9 cellular contexts compared by ENCODE assay signal in genomic region chr2:183248866-183249567, GRCh38.
DNase-seq lines count a peak whose midpoint lies in the region; ATAC-seq and TF ChIP-seq lines count a peak whose summit lies in the region.
"Had no signal": no experiment of that assay in that cellular context is flagged by ENCODE, and none has a peak within 500 bp of the region (broad histone marks: within the 10 kb centered on the region; RNA-seq: fewer than 3 reads in every experiment).

No MANE protein-coding gene starts in this region.

- no peaks in the 10 kb centered on the region; the same call in 1 of the 2 replicates for H3K27me3 ChIP-seq in BJ (ENCODE audit: control insufficient read depth, insufficient read depth, low read length)
- H3K27me3 ChIP-seq in CD8-positive, alpha-beta memory T cell (ENCODE audit: insufficient read depth, low read length, poor library complexity, severe bottlenecking) = no peaks in the 10 kb centered on the region

- TF ChIP-seq POLR2A in NB4 (IDR thresholded peaks at IDR 0.05; ENCODE audit: extremely low read depth, insufficient read length) = no peak

- H3K27ac ChIP-seq in VCaP = no peak overlapping the region
- no peak overlapping the region for H3K27ac ChIP-seq in CD8-positive, alpha-beta memory T cell (ENCODE audit: low read depth, low read length)
- H3K27ac ChIP-seq: thoracic aorta had no signal

- CTCF ChIA-PET in BJ (lab: Yijun Ruan, JAX) = interaction anchor here (0.6 to 2.0 kb wide), 10 partner anchors 9 to 110 kb away, joined by 3 to 7 read pairs (median 4); no protein-coding TSS in a partner anchor
- CTCF ChIA-PET in CD8-positive, alpha-beta memory T cell (lab: Charles Lee) = no interaction called here

- no peaks in the 10 kb centered on the region for H3K9me3 ChIP-seq in CD8-positive, alpha-beta memory T cell (ENCODE audit: low read length)
- H3K9me3 ChIP-seq: thoracic aorta had no signal

- H3K36me3 Mint-ChIP-seq in CD8-positive, alpha-beta memory T cell = no peaks in the 10 kb centered on the region

- POLR2A ChIA-PET in BJ (lab: Charles Lee) = no interaction called here
- POLR2A ChIA-PET in CD8-positive, alpha-beta memory T cell (lab: Charles Lee) = no interaction called here

- no peaks in the 10 kb centered on the region for H3K36me3 ChIP-seq in BJ (ENCODE audit: control insufficient read depth, insufficient read depth, low read length)
- no peaks in the 10 kb centered on the region for H3K36me3 ChIP-seq in CD8-positive, alpha-beta memory T cell (ENCODE audit: insufficient read depth, low read length)
- H3K36me3 ChIP-seq: thoracic aorta had no signal

- H3K4me1 ChIP-seq in CD8-positive, alpha-beta memory T cell (ENCODE audit: insufficient read depth, low read length) = no peaks in the 10 kb centered on the region

- H3K9me3 Mint-ChIP-seq in CD8-positive, alpha-beta memory T cell = no peaks in the 10 kb centered on the region

- no peak overlapping the region for H3K4me3 ChIP-seq in BJ (ENCODE audit: low read depth, low read length)
- no peak overlapping the region for H3K4me3 ChIP-seq in NB4 (ENCODE audit: low read depth, low read length)
- no peak overlapping the region for H3K4me3 ChIP-seq in CD8-positive, alpha-beta memory T cell (ENCODE audit: low read length)
- H3K4me3 ChIP-seq: thoracic aorta had no signal

- TF ChIP-seq CTCF in BJ (IDR thresholded peaks at IDR 0.05; ENCODE audit: insufficient read depth, low read depth, low read length) (peak; percentile 50), NB4 (IDR thresholded peaks at IDR 0.05; ENCODE audit: low read depth, low read length) (peak; percentile 19), VCaP (conservative IDR thresholded peaks at IDR 0.05) (peak; percentile 73)

- ATAC-seq in GM19395 (IDR thresholded peaks at IDR 0.05; ENCODE audit: unreplicated experiment) = peak; percentile 63
- no peak for ATAC-seq in GM19324 (IDR thresholded peaks at IDR 0.05; ENCODE audit: low FRiP score, unreplicated experiment)

- no peak overlapping the region for H3K27ac Mint-ChIP-seq in CD8-positive, alpha-beta memory T cell

- no peak overlapping the region for H3K4me3 Mint-ChIP-seq in CD8-positive, alpha-beta memory T cell

- DNase-seq in BJ (ENCODE audit: low read depth) (no peak), NB4 (ENCODE audit: low read depth) (peak; percentile 40), inferior parietal cortex (ENCODE audit: extremely low spot score) (peak; percentile 81)
- DNase-seq in CD8-positive, alpha-beta memory T cell = no peak
- no peak for DNase-seq in activated effector memory CD4-positive, alpha-beta T cell treated with Interleukin-2 at 50 U/mL for 16 hours

- no peaks in the 10 kb centered on the region for H3K4me1 Mint-ChIP-seq in CD8-positive, alpha-beta memory T cell

- no peaks in the 10 kb centered on the region for H3K27me3 Mint-ChIP-seq in CD8-positive, alpha-beta memory T cell

Comparison
In these comparisons a context has a peak if more than half of its experiments do, and no peak if none do; other contexts are left out.
1. DNase-seq: peak in NB4 (single experiment) and inferior parietal cortex (single experiment); none in BJ (single experiment), CD8-positive, alpha-beta memory T cell (0 of 5) and activated effector memory CD4-positive, alpha-beta T cell treated with Interleukin-2 at 50 U/mL for 16 hours (single experiment).
2. CTCF ChIP-seq: peak in every context shown above with its lines; median percentile 73 in VCaP; 50 in BJ; 19 in NB4.